18 cellular contexts compared by ENCODE assay signal in genomic region chr14:99612737-99613330, GRCh38. TPM values are rescaled to one million over a fixed set of nuclear protein-coding genes. Genes with fewer than 3 reads are reported as not detected.
A peak's percentile ranks its signal among the peaks of the same experiment; 100 is the strongest.
DNase-seq lines count a peak whose midpoint lies in the region; ATAC-seq and TF ChIP-seq lines count a peak whose summit lies in the region.
"Had no signal": no experiment of that assay in that cellular context is flagged by ENCODE, and none has a peak within 500 bp of the region (broad histone marks: within the 10 kb centered on the region; RNA-seq: fewer than 3 reads in every experiment).

No MANE protein-coding gene starts in this region.

- POLR2A ChIA-PET in SK-N-SH (lab: Yijun Ruan, JAX), result no interaction called here

- H3K27me3 Mint-ChIP-seq in activated T-helper 17 cell treated with anti-CD3 and anti-CD28 coated beads, Interleukin-2, amount 50 U/mL, for 72 hours, result peaks cover 14% of the 10 kb centered on the region

- TF ChIP-seq CTCF in SK-N-SH (IDR thresholded peaks at IDR 0.05) (no peak), fibroblast of the aortic adventitia (IDR thresholded peaks at IDR 0.05; ENCODE audit: insufficient read depth, low read length) (no peak), suprapubic skin (IDR thresholded peaks at IDR 0.05) (no peak)

- DNase-seq in NCI-H1417 (lab: John Stamatoyannopoulos, UW) (peak in 2 of 3 experiments; percentile 72 to 85), NCI-H1417 treated with DMSO at 0.1 percent for 48 hours (lab: John Stamatoyannopoulos, UW) (no peak), SK-N-SH (no peak), fibroblast of the aortic adventitia (ENCODE audit: low read depth) (peak; percentile 73), suprapubic skin (ENCODE audit: low spot score in 2 of 2) (no peak)
- DNase-seq in activated CD4-positive, alpha-beta T cell treated with anti-CD3 and anti-CD28 coated beads, Interleukin-2, amount 50 U/mL, for 48 hours, result no peak
- DNase-seq: 8988T; activated T-cell treated with anti-CD3 and anti-CD28 coated beads, Interleukin-2, amount 50 U/mL, for 24 hours; amygdala; dorsolateral prefrontal cortex; glutamatergic neuron; left cardiac atrium; natural killer cell; testis had no signal

- no peaks in the 10 kb centered on the region for H3K79me2 ChIP-seq in SK-N-SH (ENCODE audit: insufficient read depth)

- no peaks in the 10 kb centered on the region for H3F3A ChIP-seq in SK-N-SH (replicated peaks; ENCODE audit: insufficient read depth)

- H4K20me1 ChIP-seq in SK-N-SH (ENCODE audit: insufficient read depth), result no peaks in the 10 kb centered on the region

- peak overlapping the region in 1 of 2 experiments; percentile 0; a peak in 1 of 4 replicates for H3K27ac ChIP-seq in SK-N-SH (ENCODE audit: low read depth in 2 of 2, low read length in 1 of 2)
- peak overlapping the region; percentile 53 for H3K27ac ChIP-seq in suprapubic skin
- H3K27ac ChIP-seq: dorsolateral prefrontal cortex, KMS-11, testis had no signal

- H3K4me3 ChIP-seq in SK-N-SH (ENCODE audit: low read depth in 2 of 2, low read length in 1 of 2) (no peak overlapping the region), fibroblast of the aortic adventitia (ENCODE audit: low read depth, low read length) (no peak overlapping the region), suprapubic skin (no peak overlapping the region)
- H3K4me3 ChIP-seq: dorsolateral prefrontal cortex, testis had no signal

- no peak overlapping the region for H3K9ac ChIP-seq in SK-N-SH
- H3K9ac ChIP-seq: KMS-11 had no signal

- H3K27me3 ChIP-seq in SK-N-SH (ENCODE audit: insufficient read depth), result no peaks in the 10 kb centered on the region
- no peaks in the 10 kb centered on the region for H3K27me3 ChIP-seq in suprapubic skin
- H3K27me3 ChIP-seq: dorsolateral prefrontal cortex, testis had no signal

- H3K4me1 Mint-ChIP-seq in activated T-helper 17 cell treated with anti-CD3 and anti-CD28 coated beads, Interleukin-2, amount 50 U/mL, for 72 hours, result no peaks in the 10 kb centered on the region

- H3K4me3 Mint-ChIP-seq in activated T-helper 17 cell treated with anti-CD3 and anti-CD28 coated beads, Interleukin-2, amount 50 U/mL, for 72 hours, result no peak overlapping the region
- H3K4me3 Mint-ChIP-seq: activated CD4-positive, alpha-beta T cell treated with anti-CD3 and anti-CD28 coated beads for 36 hours; activated T-cell treated with anti-CD3 and anti-CD28 coated beads, Interleukin-2, amount 50 U/mL, for 24 hours; natural killer cell had no signal

- H3K9me3 ChIP-seq in SK-N-SH (no peaks in the 10 kb centered on the region), suprapubic skin (no peaks in the 10 kb centered on the region)
- H3K9me3 ChIP-seq: testis had no signal

- 76% methylated on average over 7 of the region's 8 CpGs for WGBS in SK-N-SH (ENCODE audit: low lambda C conversion rate)
- WGBS in suprapubic skin, result 65% methylated on average over 8 of the region's 8 CpGs

- peak overlapping the region; percentile 41; the same call in 1 of the 2 replicates for H2AFZ ChIP-seq in SK-N-SH (ENCODE audit: low read depth)

- no peaks in the 10 kb centered on the region for H3K9me2 ChIP-seq in SK-N-SH

- TF ChIP-seq EP300 in SK-N-SH (IDR thresholded peaks at IDR 0.05; ENCODE audit: borderline replicate concordance in 1 of 2, low read depth in 1 of 2, low read length in 1 of 2), result no peak
- TF ChIP-seq EP300 in suprapubic skin (IDR thresholded peaks at IDR 0.05), result no peak

- H3K36me3 ChIP-seq in SK-N-SH (replicated peaks in 1 of 2; ENCODE audit: control insufficient read depth in 1 of 2, insufficient read depth in 2 of 2, low read length in 1 of 2) (no peaks in the 10 kb centered on the region), suprapubic skin (no peaks in the 10 kb centered on the region)

- no peak overlapping the region for H3K27ac Mint-ChIP-seq in activated T-helper 17 cell treated with anti-CD3 and anti-CD28 coated beads, Interleukin-2, amount 50 U/mL, for 72 hours
- H3K27ac Mint-ChIP-seq: activated CD4-positive, alpha-beta T cell treated with anti-CD3 and anti-CD28 coated beads for 36 hours; activated T-cell treated with anti-CD3 and anti-CD28 coated beads, Interleukin-2, amount 50 U/mL, for 24 hours; natural killer cell had no signal

- TF ChIP-seq RAD21 in SK-N-SH (IDR thresholded peaks at IDR 0.05; ENCODE audit: low read length), result no peak

- TF ChIP-seq POLR2A in suprapubic skin (IDR thresholded peaks at IDR 0.05), result no peak

- H3K4me1 ChIP-seq in SK-N-SH (ENCODE audit: control insufficient read depth in 1 of 2, insufficient read depth in 2 of 2, low read depth in 1 of 2, low read length in 1 of 2), result peaks cover 7 to 8% of the 10 kb centered on the region in 2 experiments; a peak in 2 of 4 replicates
- H3K4me1 ChIP-seq in suprapubic skin, result peaks cover 26% of the 10 kb centered on the region
- H3K4me1 ChIP-seq: testis had no signal

- H3K9me3 Mint-ChIP-seq in activated T-helper 17 cell treated with anti-CD3 and anti-CD28 coated beads, Interleukin-2, amount 50 U/mL, for 72 hours, result no peaks in the 10 kb centered on the region
- H3K9me3 Mint-ChIP-seq: activated T-cell treated with anti-CD3 and anti-CD28 coated beads, Interleukin-2, amount 50 U/mL, for 24 hours; natural killer cell had no signal

- CTCF ChIA-PET in SK-N-SH (lab: Yijun Ruan, JAX), result no interaction called here

- no peak for ATAC-seq in HG03442 (IDR thresholded peaks at IDR 0.05; ENCODE audit: unreplicated experiment)
- no peak for ATAC-seq in activated T-helper 17 cell treated with anti-CD3 and anti-CD28 coated beads, Interleukin-2, amount 50 U/mL, for 72 hours (replicated peaks)
- ATAC-seq: natural killer cell had no signal

- H3K4me2 ChIP-seq in SK-N-SH, result no peak overlapping the region
- H3K4me2 ChIP-seq: KMS-11 had no signal

- no peaks in the 10 kb centered on the region for H3K36me3 Mint-ChIP-seq in activated T-helper 17 cell treated with anti-CD3 and anti-CD28 coated beads, Interleukin-2, amount 50 U/mL, for 72 hours (ENCODE audit: low read depth)
- H3K36me3 Mint-ChIP-seq: natural killer cell had no signal

TF ChIP-seq in SK-N-SH, 30 proteins besides CTCF, POLR2A, EP300 and RAD21:
- no peak for TF ChIP-seq JUND (IDR thresholded peaks at IDR 0.05)
- TF ChIP-seq YY1 (IDR thresholded peaks at IDR 0.05; ENCODE audit: low read depth), result no peak
- no peak for TF ChIP-seq RFX5 (IDR thresholded peaks at IDR 0.05; ENCODE audit: low read length)

RNA-seq across cellular contexts. Expression of gene CCDC85C, which starts 8.8 kb away (rescaled TPM):
- 9.6 and 10.6 TPM in 2 replicates for polyA plus RNA-seq in SK-N-SH (2012; rRNA removed)
- polyA plus RNA-seq in SK-N-SH (2012; cell fraction: cytosol; rRNA removed), result 5.3 and 8.4 TPM in 2 replicates
- polyA plus RNA-seq in SK-N-SH (2012; cell fraction: nucleus; rRNA removed), result 12.9 and 13.1 TPM in 2 replicates
- total RNA-seq in fibroblast of the aortic adventitia (ENCODE audit: low replicate concordance), result 2.9 and 3.4 TPM in 2 replicates
- 10 to 100 TPM; 18.8 to 53.2 (median 48.0) TPM for total RNA-seq in suprapubic skin
- total RNA-seq in activated T-helper 17 cell treated with anti-CD3 and anti-CD28 coated beads, Interleukin-2, amount 50 U/mL, for 72 hours, result 1 to 10 TPM; 2.8 to 3.4 TPM

RNA-seq across cellular contexts. Expression of gene HHIPL1, which starts 32.1 kb away (rescaled TPM):
- 0.02 TPM in 2 replicates for polyA plus RNA-seq in SK-N-SH (2012; rRNA removed)
- polyA plus RNA-seq in SK-N-SH (2012; cell fraction: cytosol; rRNA removed), result 0.01 and 0.03 TPM in 2 replicates
- 0.01 and 0.05 TPM in 2 replicates for polyA plus RNA-seq in SK-N-SH (2012; cell fraction: nucleus; rRNA removed)
- total RNA-seq in fibroblast of the aortic adventitia (ENCODE audit: low replicate concordance), result 4.4 and 5.1 TPM in 2 replicates
- total RNA-seq in suprapubic skin, result 1 to 10 TPM in 1 of 4 donors, under 1 TPM in 3; 0.13 to 4.7 (median 0.56) TPM
- under 1 TPM in 1 of 2 donors, not detected in 1; 0.19 TPM for total RNA-seq in activated T-helper 17 cell treated with anti-CD3 and anti-CD28 coated beads, Interleukin-2, amount 50 U/mL, for 72 hours
- total RNA-seq: natural killer cell had no signal

Comparison
In these comparisons a context has a peak if more than half of its experiments do, and no peak if none do; other contexts are left out.
1. DNase-seq: peak in NCI-H1417 (2 of 3) and fibroblast of the aortic adventitia (single experiment); none in NCI-H1417 treated with DMSO at 0.1 percent for 48 hours (single experiment), SK-N-SH (single experiment), suprapubic skin (0 of 2) and activated CD4-positive, alpha-beta T cell treated with anti-CD3 and anti-CD28 coated beads, Interleukin-2, amount 50 U/mL, for 48 hours (0 of 2).